In the genomic region with DNA sequence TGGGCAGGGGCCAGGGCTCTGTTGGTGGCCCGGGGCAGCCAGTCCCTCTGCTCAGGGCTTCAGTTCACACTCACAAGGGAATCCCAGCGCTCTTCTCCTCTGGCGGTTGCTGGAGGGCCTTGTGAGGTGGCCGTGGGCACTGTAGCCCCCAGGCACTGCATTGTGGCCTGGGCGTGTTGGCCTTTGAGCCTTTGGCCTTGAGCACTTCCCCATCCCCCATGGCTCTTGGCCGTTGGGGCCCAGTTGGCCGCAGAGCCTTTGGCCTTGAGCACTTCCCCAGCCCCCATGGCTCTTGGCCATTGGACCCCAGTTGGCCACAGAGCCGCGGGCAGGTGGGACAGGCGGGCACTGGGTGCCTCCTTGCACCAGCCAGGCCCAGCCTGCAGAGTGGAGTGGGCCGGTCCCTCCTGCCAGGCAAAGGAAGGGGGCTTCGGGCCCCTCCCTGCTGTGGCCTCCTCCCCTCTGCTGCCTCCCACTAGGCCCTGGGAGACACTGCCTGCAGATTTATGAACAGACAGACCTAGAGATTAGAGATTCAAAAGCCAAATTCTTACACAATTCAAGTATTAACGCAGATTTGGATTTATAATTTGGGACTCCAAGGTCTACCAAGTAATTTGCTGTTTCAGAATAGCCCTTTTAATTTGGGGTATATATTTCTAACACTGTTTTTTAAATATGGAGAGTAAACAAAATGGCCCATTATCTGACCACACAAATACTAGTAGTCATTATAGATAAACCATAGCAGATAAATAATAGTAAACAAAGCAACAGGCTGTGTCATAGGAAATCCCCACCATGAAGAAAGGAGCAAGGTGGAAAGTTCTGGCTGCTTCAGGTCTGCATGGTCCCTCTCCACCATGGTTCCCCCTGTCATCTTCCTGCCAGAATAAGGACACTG, we compare ENCODE assay signal across 1 cellular context.
A peak's percentile ranks its signal among the peaks of the same experiment; 100 is the strongest.
TF ChIP-seq lines count a peak whose summit lies in the region.

No MANE protein-coding gene starts in this region.

TF ChIP-seq in H1, 55 proteins besides CTCF, POLR2A, EP300 and RAD21:
- TF ChIP-seq FOSL1 (IDR thresholded peaks at IDR 0.05; ENCODE audit: insufficient read depth, low read depth, low read length) (no peak), CHD1 (IDR thresholded peaks at IDR 0.05; ENCODE audit: low read depth, low read length) (no peak), PHF8 (conservative IDR thresholded peaks at IDR 0.05; ENCODE audit: low read depth, low read length) (0 out of 2 replicates have a peak, but pooled peaks have one; percentile 20), KDM4A (IDR thresholded peaks at IDR 0.05; ENCODE audit: low read depth, low read length, severe bottlenecking) (peak; percentile 56), ZNF274 (IDR thresholded peaks at IDR 0.05; ENCODE audit: borderline replicate concordance, extremely low read depth, low read length) (no peak), SIRT6 (IDR thresholded peaks at IDR 0.05; ENCODE audit: low read length) (no peak), JUND (IDR thresholded peaks at IDR 0.05; ENCODE audit: low read length) (no peak), CREB1 (IDR thresholded peaks at IDR 0.05) (no peak), ASH2L (IDR thresholded peaks at IDR 0.05; ENCODE audit: low read length) (peak; percentile 58), SP2 (IDR thresholded peaks at IDR 0.05; ENCODE audit: low read length) (no peak), EZH2 (IDR thresholded peaks at IDR 0.05; ENCODE audit: low read depth, low read length, severe bottlenecking) (no peak), CTBP2 (IDR thresholded peaks at IDR 0.05; ENCODE audit: borderline replicate concordance, insufficient read depth, insufficient read length, low read length) (no peak), SP1 (IDR thresholded peaks at IDR 0.05; ENCODE audit: low read depth, low read length) (0 out of 2 replicates have a peak, but pooled peaks have one; percentile 30), CBX8 (IDR thresholded peaks at IDR 0.05; ENCODE audit: borderline replicate concordance, low read depth, low read length) (no peak), RBBP5 (IDR thresholded peaks at IDR 0.05; ENCODE audit: borderline replicate concordance, low read depth, low read length) (peak; percentile 94; the same call in 1 of the 2 replicates), TAF1 (IDR thresholded peaks at IDR 0.05; ENCODE audit: low read depth, low read length) (no peak), SAP30 (IDR thresholded peaks at IDR 0.05; ENCODE audit: insufficient read depth, insufficient replicate concordance, low read length) (no peak), HDAC6 (IDR thresholded peaks at IDR 0.05; ENCODE audit: low read depth, low read length) (no peak), TEAD4 (IDR thresholded peaks at IDR 0.05; ENCODE audit: low read depth, low read length) (no peak), BACH1 (IDR thresholded peaks at IDR 0.05; ENCODE audit: low read length) (no peak), RXRA (IDR thresholded peaks at IDR 0.05; ENCODE audit: insufficient read depth, low read depth, low read length) (no peak), TCF12 (IDR thresholded peaks at IDR 0.05; ENCODE audit: low read depth, low read length) (no peak), BRCA1 (IDR thresholded peaks at IDR 0.05; ENCODE audit: low read depth, low read length) (no peak)
- TF ChIP-seq, protein P1, sequence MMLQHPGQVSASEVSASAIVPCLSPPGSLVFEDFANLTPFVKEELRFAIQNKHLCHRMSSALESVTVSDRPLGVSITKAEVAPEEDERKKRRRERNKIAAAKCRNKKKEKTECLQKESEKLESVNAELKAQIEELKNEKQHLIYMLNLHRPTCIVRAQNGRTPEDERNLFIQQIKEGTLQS (IDR thresholded peaks at IDR 0.05; ENCODE audit: insufficient read depth, low read depth, low read length): no peak
- TF ChIP-seq, protein P2, sequence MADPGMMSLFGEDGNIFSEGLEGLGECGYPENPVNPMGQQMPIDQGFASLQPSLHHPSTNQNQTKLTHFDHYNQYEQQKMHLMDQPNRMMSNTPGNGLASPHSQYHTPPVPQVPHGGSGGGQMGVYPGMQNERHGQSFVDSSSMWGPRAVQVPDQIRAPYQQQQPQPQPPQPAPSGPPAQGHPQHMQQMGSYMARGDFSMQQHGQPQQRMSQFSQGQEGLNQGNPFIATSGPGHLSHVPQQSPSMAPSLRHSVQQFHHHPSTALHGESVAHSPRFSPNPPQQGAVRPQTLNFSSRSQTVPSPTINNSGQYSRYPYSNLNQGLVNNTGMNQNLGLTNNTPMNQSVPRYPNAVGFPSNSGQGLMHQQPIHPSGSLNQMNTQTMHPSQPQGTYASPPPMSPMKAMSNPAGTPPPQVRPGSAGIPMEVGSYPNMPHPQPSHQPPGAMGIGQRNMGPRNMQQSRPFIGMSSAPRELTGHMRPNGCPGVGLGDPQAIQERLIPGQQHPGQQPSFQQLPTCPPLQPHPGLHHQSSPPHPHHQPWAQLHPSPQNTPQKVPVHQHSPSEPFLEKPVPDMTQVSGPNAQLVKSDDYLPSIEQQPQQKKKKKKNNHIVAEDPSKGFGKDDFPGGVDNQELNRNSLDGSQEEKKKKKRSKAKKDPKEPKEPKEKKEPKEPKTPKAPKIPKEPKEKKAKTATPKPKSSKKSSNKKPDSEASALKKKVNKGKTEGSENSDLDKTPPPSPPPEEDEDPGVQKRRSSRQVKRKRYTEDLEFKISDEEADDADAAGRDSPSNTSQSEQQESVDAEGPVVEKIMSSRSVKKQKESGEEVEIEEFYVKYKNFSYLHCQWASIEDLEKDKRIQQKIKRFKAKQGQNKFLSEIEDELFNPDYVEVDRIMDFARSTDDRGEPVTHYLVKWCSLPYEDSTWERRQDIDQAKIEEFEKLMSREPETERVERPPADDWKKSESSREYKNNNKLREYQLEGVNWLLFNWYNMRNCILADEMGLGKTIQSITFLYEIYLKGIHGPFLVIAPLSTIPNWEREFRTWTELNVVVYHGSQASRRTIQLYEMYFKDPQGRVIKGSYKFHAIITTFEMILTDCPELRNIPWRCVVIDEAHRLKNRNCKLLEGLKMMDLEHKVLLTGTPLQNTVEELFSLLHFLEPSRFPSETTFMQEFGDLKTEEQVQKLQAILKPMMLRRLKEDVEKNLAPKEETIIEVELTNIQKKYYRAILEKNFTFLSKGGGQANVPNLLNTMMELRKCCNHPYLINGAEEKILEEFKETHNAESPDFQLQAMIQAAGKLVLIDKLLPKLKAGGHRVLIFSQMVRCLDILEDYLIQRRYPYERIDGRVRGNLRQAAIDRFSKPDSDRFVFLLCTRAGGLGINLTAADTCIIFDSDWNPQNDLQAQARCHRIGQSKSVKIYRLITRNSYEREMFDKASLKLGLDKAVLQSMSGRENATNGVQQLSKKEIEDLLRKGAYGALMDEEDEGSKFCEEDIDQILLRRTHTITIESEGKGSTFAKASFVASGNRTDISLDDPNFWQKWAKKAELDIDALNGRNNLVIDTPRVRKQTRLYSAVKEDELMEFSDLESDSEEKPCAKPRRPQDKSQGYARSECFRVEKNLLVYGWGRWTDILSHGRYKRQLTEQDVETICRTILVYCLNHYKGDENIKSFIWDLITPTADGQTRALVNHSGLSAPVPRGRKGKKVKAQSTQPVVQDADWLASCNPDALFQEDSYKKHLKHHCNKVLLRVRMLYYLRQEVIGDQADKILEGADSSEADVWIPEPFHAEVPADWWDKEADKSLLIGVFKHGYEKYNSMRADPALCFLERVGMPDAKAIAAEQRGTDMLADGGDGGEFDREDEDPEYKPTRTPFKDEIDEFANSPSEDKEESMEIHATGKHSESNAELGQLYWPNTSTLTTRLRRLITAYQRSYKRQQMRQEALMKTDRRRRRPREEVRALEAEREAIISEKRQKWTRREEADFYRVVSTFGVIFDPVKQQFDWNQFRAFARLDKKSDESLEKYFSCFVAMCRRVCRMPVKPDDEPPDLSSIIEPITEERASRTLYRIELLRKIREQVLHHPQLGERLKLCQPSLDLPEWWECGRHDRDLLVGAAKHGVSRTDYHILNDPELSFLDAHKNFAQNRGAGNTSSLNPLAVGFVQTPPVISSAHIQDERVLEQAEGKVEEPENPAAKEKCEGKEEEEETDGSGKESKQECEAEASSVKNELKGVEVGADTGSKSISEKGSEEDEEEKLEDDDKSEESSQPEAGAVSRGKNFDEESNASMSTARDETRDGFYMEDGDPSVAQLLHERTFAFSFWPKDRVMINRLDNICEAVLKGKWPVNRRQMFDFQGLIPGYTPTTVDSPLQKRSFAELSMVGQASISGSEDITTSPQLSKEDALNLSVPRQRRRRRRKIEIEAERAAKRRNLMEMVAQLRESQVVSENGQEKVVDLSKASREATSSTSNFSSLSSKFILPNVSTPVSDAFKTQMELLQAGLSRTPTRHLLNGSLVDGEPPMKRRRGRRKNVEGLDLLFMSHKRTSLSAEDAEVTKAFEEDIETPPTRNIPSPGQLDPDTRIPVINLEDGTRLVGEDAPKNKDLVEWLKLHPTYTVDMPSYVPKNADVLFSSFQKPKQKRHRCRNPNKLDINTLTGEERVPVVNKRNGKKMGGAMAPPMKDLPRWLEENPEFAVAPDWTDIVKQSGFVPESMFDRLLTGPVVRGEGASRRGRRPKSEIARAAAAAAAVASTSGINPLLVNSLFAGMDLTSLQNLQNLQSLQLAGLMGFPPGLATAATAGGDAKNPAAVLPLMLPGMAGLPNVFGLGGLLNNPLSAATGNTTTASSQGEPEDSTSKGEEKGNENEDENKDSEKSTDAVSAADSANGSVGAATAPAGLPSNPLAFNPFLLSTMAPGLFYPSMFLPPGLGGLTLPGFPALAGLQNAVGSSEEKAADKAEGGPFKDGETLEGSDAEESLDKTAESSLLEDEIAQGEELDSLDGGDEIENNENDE (IDR thresholded peaks at IDR 0.05; ENCODE audit: insufficient replicate concordance, low read length): no peak
- TF ChIP-seq, protein P3, sequence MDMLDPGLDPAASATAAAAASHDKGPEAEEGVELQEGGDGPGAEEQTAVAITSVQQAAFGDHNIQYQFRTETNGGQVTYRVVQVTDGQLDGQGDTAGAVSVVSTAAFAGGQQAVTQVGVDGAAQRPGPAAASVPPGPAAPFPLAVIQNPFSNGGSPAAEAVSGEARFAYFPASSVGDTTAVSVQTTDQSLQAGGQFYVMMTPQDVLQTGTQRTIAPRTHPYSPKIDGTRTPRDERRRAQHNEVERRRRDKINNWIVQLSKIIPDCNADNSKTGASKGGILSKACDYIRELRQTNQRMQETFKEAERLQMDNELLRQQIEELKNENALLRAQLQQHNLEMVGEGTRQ (IDR thresholded peaks at IDR 0.05; ENCODE audit: low read length): no peak
